Comparison of ENCODE assay signal across 15 cellular contexts in genomic region chr14:33357225-33358010, GRCh38.
A peak's percentile ranks its signal among the peaks of the same experiment; 100 is the strongest.
DNase-seq lines count a peak whose midpoint lies in the region; ATAC-seq and TF ChIP-seq lines count a peak whose summit lies in the region.
"Had no signal": no experiment of that assay in that cellular context is flagged by ENCODE, and none has a peak within 500 bp of the region (broad histone marks: within the 10 kb centered on the region; RNA-seq: fewer than 3 reads in every experiment).

No MANE protein-coding gene starts in this region.

- H3K79me2 ChIP-seq in OCI-LY7 (ENCODE audit: insufficient read depth, low read depth, low read length) = no peaks in the 10 kb centered on the region
- H3K79me2 ChIP-seq: parathyroid adenoma had no signal

- H4K20me1 ChIP-seq in OCI-LY7 (ENCODE audit: insufficient read depth, low read length) = no peaks in the 10 kb centered on the region

- no peaks in the 10 kb centered on the region for H3K36me3 ChIP-seq in OCI-LY7 (ENCODE audit: insufficient read depth, low read length)
- H3K36me3 ChIP-seq: esophagus squamous epithelium, HAP-1 had no signal

- CTCF ChIA-PET in OCI-LY7 (lab: Charles Lee; ENCODE audit: unreplicated experiment) = no interaction called here

- H3K4me1 ChIP-seq in right cardiac atrium (ENCODE audit: control insufficient read depth, insufficient read depth, low read length) (peaks cover 2% of the 10 kb centered on the region), OCI-LY7 (ENCODE audit: insufficient read depth, low read length, poor library complexity, severe bottlenecking) (no peaks in the 10 kb centered on the region)
- H3K4me1 ChIP-seq: esophagus squamous epithelium, HAP-1, parathyroid adenoma had no signal

- intact Hi-C loops in Right ventricle myocardium superior (cut with DNase I) = no loop called here
- intact Hi-C loops in Right ventricle myocardium inferior (cut with DNase I) = no loop called here
- intact Hi-C loops in right cardiac atrium (cut with DNase I) = no loop called here
- intact Hi-C loops in OCI-LY7 (cut with micrococcal nuclease; ENCODE audit: unreplicated experiment) = no loop called here

- POLR2A ChIA-PET in OCI-LY7 (lab: Charles Lee) = interaction anchor here (0.5 kb wide), 1 partner anchor 791 kb away, joined by 3 read pairs; no protein-coding TSS in a partner anchor

- TF ChIP-seq CTCF in OCI-LY7 (conservative IDR thresholded peaks at IDR 0.05; ENCODE audit: low read length) = no peak

- no peak overlapping the region for H3K4me3 ChIP-seq in right cardiac atrium (ENCODE audit: low read length)
- H3K4me3 ChIP-seq in OCI-LY7 (ENCODE audit: low read depth, low read length, poor library complexity, severe bottlenecking) = no peak overlapping the region
- H3K4me3 ChIP-seq: esophagus squamous epithelium, HAP-1 had no signal

- no peak overlapping the region for H3K4me2 ChIP-seq in OCI-LY7 (ENCODE audit: low read length)

- ATAC-seq in Right ventricle myocardium superior (ENCODE audit: poor library complexity) (peak; percentile 43), Right ventricle myocardium inferior (no peak), right cardiac atrium (peak; percentile 54 to 67), HG03565 (IDR thresholded peaks at IDR 0.05; ENCODE audit: unreplicated experiment) (no peak), GM21515 (IDR thresholded peaks at IDR 0.05; ENCODE audit: unreplicated experiment) (no peak)

- no peaks in the 10 kb centered on the region for H3K9me2 ChIP-seq in OCI-LY7 (ENCODE audit: insufficient read depth, low read length)

- BruUV-seq in OCI-LY7 (replicated peaks; lab: Mats Ljungman, UMichigan) = no TSS peak

- H3K9me3 ChIP-seq in right cardiac atrium (ENCODE audit: control insufficient read depth, low read length) (no peaks in the 10 kb centered on the region), OCI-LY7 (ENCODE audit: low read length) (no peaks in the 10 kb centered on the region)
- H3K9me3 ChIP-seq: esophagus squamous epithelium, HAP-1 had no signal

- 47% methylated on average over 8 of the region's 8 CpGs for WGBS in right cardiac atrium

- H2AFZ ChIP-seq in OCI-LY7 (ENCODE audit: low read length) = no peak overlapping the region
- H2AFZ ChIP-seq: parathyroid adenoma had no signal

- H3K27me3 ChIP-seq in right cardiac atrium (ENCODE audit: control insufficient read depth, insufficient read depth) = no peaks in the 10 kb centered on the region
- H3K27me3 ChIP-seq: esophagus squamous epithelium had no signal

- DNase-seq in Right ventricle myocardium superior (no peak), Right ventricle myocardium inferior (ENCODE audit: missing footprints) (no peak), NCI-H774 (lab: John Stamatoyannopoulos, UW) (peak; percentile 35), right cardiac atrium (peak in 2 of 3 donors; percentile 47 to 58), substantia nigra (lab: John Stamatoyannopoulos, UW) (peak in 32 of 49 donors; percentile 2 to 72 (median 30)), OCI-LY7 (ENCODE audit: low spot score) (no peak)
- DNase-seq: activated CD4-positive, alpha-beta T cell treated with anti-CD3 and anti-CD28 coated beads, Interleukin-2, amount 10 ng/mL, durations not matched to agents 24 days and 14 days; activated naive CD4-positive, alpha-beta T cell treated with anti-CD3 and anti-CD28 coated beads for 36 hours; esophagus squamous epithelium; IMR-90; T-helper 9 cell had no signal

- H3K27ac ChIP-seq in right cardiac atrium (ENCODE audit: low read length) (no peak overlapping the region), substantia nigra (ENCODE audit: low read depth, low read length, poor library complexity, severe bottlenecking) (no peak overlapping the region), OCI-LY7 (ENCODE audit: low read depth, low read length, poor library complexity, severe bottlenecking) (no peak overlapping the region)
- H3K27ac ChIP-seq: esophagus squamous epithelium, parathyroid adenoma had no signal

Comparison
In these comparisons a context has a peak if more than half of its experiments do, and no peak if none do; other contexts are left out.
1. ATAC-seq: peak in Right ventricle myocardium superior (single experiment) and right cardiac atrium (2 of 2); none in Right ventricle myocardium inferior (single experiment), HG03565 (single experiment) and GM21515 (single experiment).
2. DNase-seq: peak in NCI-H774 (single experiment), right cardiac atrium (2 of 3) and substantia nigra (32 of 49); none in Right ventricle myocardium superior (single experiment), Right ventricle myocardium inferior (single experiment) and OCI-LY7 (single experiment).